In the genomic region with DNA sequence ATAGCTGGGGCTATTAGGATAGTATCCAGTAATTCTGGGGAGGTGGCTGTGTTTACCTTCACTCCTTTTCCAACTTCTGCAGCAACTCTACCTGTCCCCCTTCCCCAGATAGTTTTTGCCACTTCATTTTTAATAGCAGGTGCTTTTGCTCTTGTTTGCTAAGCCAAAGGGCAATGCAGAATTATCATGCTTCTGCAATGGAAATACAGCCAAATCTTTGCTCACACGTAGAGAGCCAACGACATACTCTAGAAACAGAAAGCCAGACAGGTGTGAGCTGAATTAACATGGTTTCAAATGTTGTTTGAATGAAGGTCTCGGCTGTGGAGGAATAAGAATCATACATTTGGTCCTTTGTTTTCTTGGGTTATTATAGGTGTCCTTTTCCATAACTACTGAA, we compare ENCODE assay signal across 25 cellular contexts. TPM values are rescaled to one million over a fixed set of nuclear protein-coding genes. Genes with fewer than 3 reads are reported as not detected.
"Had no signal": no experiment of that assay in that cellular context is flagged by ENCODE, and none has a peak within 500 bp of the region (broad histone marks: within the 10 kb centered on the region; RNA-seq: fewer than 3 reads in every experiment).

No MANE protein-coding gene starts in this region.

- H3K4me1 Mint-ChIP-seq: activated naive CD8-positive, alpha-beta T cell treated with anti-CD3 and anti-CD28 coated beads, Interleukin-2, amount 10 ng/mL, durations not matched to agents 7 days and 5 days; mesothelial cell of epicardium; stimulated activated naive CD8-positive, alpha-beta T cell treated with anti-CD3 and anti-CD28 coated beads, Interleukin-15, amount 100 ng/mL, for 72 hours had no signal

- H3K4me1 ChIP-seq: suprapubic skin, vagina had no signal

- H3K9me3 ChIP-seq: transverse colon, vagina had no signal

- ATAC-seq: activated CD8-positive, alpha-beta T cell treated with anti-CD3 and anti-CD28 coated beads, Interleukin-2, amount 10 ng/mL, durations not matched to agents 7 days and 5 days; psoas muscle; right cardiac atrium; stimulated activated naive CD8-positive, alpha-beta T cell treated with anti-CD3 and anti-CD28 coated beads, Interleukin-15, amount 100 ng/mL, for 72 hours had no signal

- H3K27ac ChIP-seq: dorsolateral prefrontal cortex, epithelial cell of prostate, psoas muscle, skin epidermis, suprapubic skin, vagina had no signal

- H3K4me3 ChIP-seq: dorsolateral prefrontal cortex, lung, psoas muscle, skin epidermis, suprapubic skin, transverse colon, vagina had no signal

- H3K36me3 ChIP-seq: suprapubic skin, transverse colon, vagina had no signal

- DNase-seq: activated CD4-positive, alpha-beta T cell treated with anti-CD3 and anti-CD28 coated beads for 48 hours; activated CD4-positive, CD25-positive, alpha-beta regulatory T cell; activated CD8-positive, alpha-beta T cell treated with anti-CD3 and anti-CD28 coated beads, Interleukin-2, amount 10 ng/mL, durations not matched to agents 7 days and 5 days; activated naive CD4-positive, alpha-beta T cell treated with Interleukin-2 at 50 U/mL for 16 hours; activated naive CD8-positive, alpha-beta T cell treated with anti-CD3 and anti-CD28 coated beads, Interleukin-2, amount 10 ng/mL, durations not matched to agents 7 days and 5 days; activated T-cell treated with anti-CD3 and anti-CD28 coated beads, Interleukin-2, amount 50 U/mL, for 24 hours; amygdala; dorsolateral prefrontal cortex; foreskin fibroblast; psoas muscle; right cardiac atrium; stimulated activated CD4-positive, alpha-beta T cell treated with anti-CD3 and anti-CD28 coated beads, Interleukin-15, amount 100 ng/mL, for 24 hours; stimulated activated CD4-positive, alpha-beta T cell treated with anti-CD3 and anti-CD28 coated beads, Interleukin-2, amount 100 ng/mL, for 48 hours; stimulated activated naive CD8-positive, alpha-beta T cell treated with anti-CD3 and anti-CD28 coated beads, Interleukin-15, amount 100 ng/mL, for 72 hours; transverse colon had no signal

- H3K4me3 Mint-ChIP-seq: activated CD8-positive, alpha-beta T cell treated with anti-CD3 and anti-CD28 coated beads, Interleukin-2, amount 10 ng/mL, durations not matched to agents 7 days and 5 days; activated naive CD8-positive, alpha-beta T cell treated with anti-CD3 and anti-CD28 coated beads, Interleukin-2, amount 10 ng/mL, durations not matched to agents 7 days and 5 days; activated T-cell treated with anti-CD3 and anti-CD28 coated beads, Interleukin-2, amount 50 U/mL, for 24 hours; mesothelial cell of epicardium; stimulated activated naive CD8-positive, alpha-beta T cell treated with anti-CD3 and anti-CD28 coated beads, Interleukin-15, amount 100 ng/mL, for 72 hours had no signal

- H3K27ac Mint-ChIP-seq: activated CD8-positive, alpha-beta T cell treated with anti-CD3 and anti-CD28 coated beads, Interleukin-2, amount 10 ng/mL, durations not matched to agents 7 days and 5 days; activated naive CD8-positive, alpha-beta T cell treated with anti-CD3 and anti-CD28 coated beads, Interleukin-2, amount 10 ng/mL, durations not matched to agents 7 days and 5 days; activated T-cell treated with anti-CD3 and anti-CD28 coated beads, Interleukin-2, amount 50 U/mL, for 24 hours; activated T-helper 2 cell treated with anti-CD3 and anti-CD28 coated beads, Interferon-gamma antibody, Interleukin-2, Interleukin-4, amounts not matched to agents 10 μg/mL and 5 μg/mL and 100 μg/mL, durations not matched to agents 14 hours and 24 hours and 36 hours; mesothelial cell of epicardium; stimulated activated naive CD8-positive, alpha-beta T cell treated with anti-CD3 and anti-CD28 coated beads, Interleukin-15, amount 100 ng/mL, for 72 hours had no signal

- H3K36me3 Mint-ChIP-seq: activated naive CD8-positive, alpha-beta T cell treated with anti-CD3 and anti-CD28 coated beads, Interleukin-2, amount 10 ng/mL, durations not matched to agents 7 days and 5 days; mesothelial cell of epicardium had no signal

- H3K27me3 ChIP-seq: suprapubic skin, transverse colon, vagina had no signal

RNA-seq across cellular contexts. Expression of gene PLEKHS1, which starts 14.4 kb away (rescaled TPM):
- total RNA-seq: activated CD8-positive, alpha-beta T cell treated with anti-CD3 and anti-CD28 coated beads, Interleukin-2, amount 10 ng/mL, durations not matched to agents 7 days and 5 days; activated naive CD8-positive, alpha-beta T cell treated with anti-CD3 and anti-CD28 coated beads, Interleukin-2, amount 10 ng/mL, durations not matched to agents 7 days and 5 days; activated T-helper 2 cell treated with anti-CD3 and anti-CD28 coated beads, Interferon-gamma antibody, Interleukin-2, Interleukin-4, amounts not matched to agents 10 μg/mL and 5 μg/mL and 100 μg/mL, durations not matched to agents 14 hours and 24 hours and 36 hours; cardiac septum; glomerular endothelial cell; mesothelial cell of epicardium; psoas muscle; right cardiac atrium; vagina had no signal
- polyA plus RNA-seq: neural cell, right cardiac atrium had no signal
